12 cellular contexts compared by ENCODE assay signal in genomic region chr19:46613525-46613924, GRCh38. TPM values are rescaled to one million over a fixed set of nuclear protein-coding genes. Genes with fewer than 3 reads are reported as not detected.
A peak's percentile ranks its signal among the peaks of the same experiment; 100 is the strongest.
DNase-seq lines count a peak whose midpoint lies in the region; ATAC-seq and TF ChIP-seq lines count a peak whose summit lies in the region.
"Had no signal": no experiment of that assay in that cellular context is flagged by ENCODE, and none has a peak within 500 bp of the region (broad histone marks: within the 10 kb centered on the region; RNA-seq: fewer than 3 reads in every experiment).

No MANE protein-coding gene starts in this region.

- TF ChIP-seq POLR2A in spleen (IDR thresholded peaks at IDR 0.05): no peak

- 91 to 94% (median 92%) methylated on average over 21 to 22 of the region's 22 CpGs for WGBS in spleen, 5 donors

- ATAC-seq in left ventricle myocardium superior (no peak), GM18511 (IDR thresholded peaks at IDR 0.05; ENCODE audit: unreplicated experiment) (no peak)

- H3K4me3 ChIP-seq in spleen: no peak overlapping the region

- H3K4me1 ChIP-seq in spleen: peaks cover 30 to 95% (median 52%) of the 10 kb centered on the region in 6 donors

- no peak for DNase-seq in activated naive CD4-positive, alpha-beta T cell treated with anti-CD3 and anti-CD28 coated beads, Interleukin-2, amount 10 ng/mL, durations not matched to agents 7 days and 5 days
- DNase-seq in activated naive CD4-positive, alpha-beta T cell treated with Interleukin-2 at 50 U/mL for 16 hours: no peak
- peak; percentile 30 for DNase-seq in left ventricle myocardium superior
- DNase-seq in spleen: peak; percentile 59
- no peak for DNase-seq in NCI-H187 treated with DMSO at 0.1 percent for 48 hours (lab: John Stamatoyannopoulos, UW)
- no peak for DNase-seq in HFFc6

- TF ChIP-seq CTCF in VCaP (conservative IDR thresholded peaks at IDR 0.05) (no peak), spleen (IDR thresholded peaks at IDR 0.05 in 8 of 11, conservative IDR thresholded peaks at IDR 0.05 in 3 of 11) (no peak), HFFc6 (IDR thresholded peaks at IDR 0.05) (no peak)

- H3K36me3 ChIP-seq in spleen: peaks cover 0 to 25% (median 17%) of the 10 kb centered on the region in 6 donors

- H3K27me3 ChIP-seq in spleen (replicated peaks in 1 of 7): no peaks in the 10 kb centered on the region

- H3K9me3 Mint-ChIP-seq in activated naive CD4-positive, alpha-beta T cell treated with anti-CD3 and anti-CD28 coated beads, Interleukin-2, amount 10 ng/mL, durations not matched to agents 7 days and 5 days: no peaks in the 10 kb centered on the region
- no peaks in the 10 kb centered on the region for H3K9me3 Mint-ChIP-seq in HFFc6

- peak overlapping the region; percentile 42 for H3K27ac ChIP-seq in VCaP
- H3K27ac ChIP-seq in spleen: no peak overlapping the region

- peaks cover 75% of the 10 kb centered on the region for H3K4me1 Mint-ChIP-seq in activated naive CD4-positive, alpha-beta T cell treated with anti-CD3 and anti-CD28 coated beads, Interleukin-2, amount 10 ng/mL, durations not matched to agents 7 days and 5 days
- H3K4me1 Mint-ChIP-seq in HFFc6 (ENCODE audit: low read depth): peaks cover 40% of the 10 kb centered on the region

- H3K4me3 Mint-ChIP-seq in activated naive CD4-positive, alpha-beta T cell treated with anti-CD3 and anti-CD28 coated beads, Interleukin-2, amount 10 ng/mL, durations not matched to agents 7 days and 5 days: no peak overlapping the region
- H3K4me3 Mint-ChIP-seq in HFFc6: no peak overlapping the region

- CTCF ChIA-PET in activated naive CD4-positive, alpha-beta T cell treated with anti-CD3 and anti-CD28 coated beads, Interleukin-2, amount 10 ng/mL, durations not matched to agents 7 days and 5 days (lab: Charles Lee): interaction anchor here (0.6 to 8.9 kb wide), 15 partner anchors 8 to 140 kb away, joined by 3 to 147 read pairs (median 4); partner anchors contain the start of genes CALM3, DACT3 and PTGIR

- no peaks in the 10 kb centered on the region for H3K27me3 Mint-ChIP-seq in activated naive CD4-positive, alpha-beta T cell treated with anti-CD3 and anti-CD28 coated beads, Interleukin-2, amount 10 ng/mL, durations not matched to agents 7 days and 5 days
- peaks cover 3% of the 10 kb centered on the region for H3K27me3 Mint-ChIP-seq in HFFc6 (ENCODE audit: insufficient read depth)

- H3K9me3 ChIP-seq in spleen: no peaks in the 10 kb centered on the region

- H3K36me3 Mint-ChIP-seq in activated naive CD4-positive, alpha-beta T cell treated with anti-CD3 and anti-CD28 coated beads, Interleukin-2, amount 10 ng/mL, durations not matched to agents 7 days and 5 days: peaks cover 28% of the 10 kb centered on the region
- peaks cover 15% of the 10 kb centered on the region for H3K36me3 Mint-ChIP-seq in HFFc6 (ENCODE audit: low read depth)

- H3K27ac Mint-ChIP-seq in activated naive CD4-positive, alpha-beta T cell treated with anti-CD3 and anti-CD28 coated beads, Interleukin-2, amount 10 ng/mL, durations not matched to agents 7 days and 5 days: peak overlapping the region; percentile 80
- no peak overlapping the region for H3K27ac Mint-ChIP-seq in HFFc6

- intact Hi-C loops in left ventricle myocardium superior (cut with micrococcal nuclease) (no loop called here), spleen (cut with DNase I; ENCODE audit: low total_unique reads) (loop anchor here (5.0 kb wide), 1 partner anchor 49 kb away; the partner anchor contains the start of gene DACT3)

RNA-seq across cellular contexts. Expression of gene PTGIR, which starts 11.4 kb away (rescaled TPM):
- total RNA-seq in left ventricle myocardium superior (3.0 TPM), spleen (10 to 100 TPM in 3 of 7 donors, 1 to 10 TPM in 4; 5.4 to 18.6 (median 8.6) TPM)
- polyA plus RNA-seq in spleen: 1 to 10 TPM; 5.7 to 9.1 (median 5.9) TPM
- 10 to 100 TPM; 16.0 to 26.6 (median 17.9) TPM for total RNA-seq in HFFc6 (2021; fragmentation: NEBNext Ultra II Directional; extraction: Animal tissue kit (Norgen Biotek cat#: 25700))
- total RNA-seq: cerebellum had no signal

RNA-seq across cellular contexts. Expression of gene CALM3, which starts 12.4 kb away (rescaled TPM):
- total RNA-seq in left ventricle myocardium superior (323 TPM), spleen (100 to 1,000 TPM; 121 to 197 (median 143) TPM)
- 100 to 1,000 TPM in 2 of 3 donors, 10 to 100 TPM in 1; 78.1 to 167 (median 111) TPM for polyA plus RNA-seq in spleen
- 100 to 1,000 TPM; 445 to 561 (median 538) TPM for total RNA-seq in HFFc6 (2021; fragmentation: NEBNext Ultra II Directional; extraction: Animal tissue kit (Norgen Biotek cat#: 25700))

RNA-seq across cellular contexts. Expression of gene GNG8, which starts 22.5 kb away (rescaled TPM):
- total RNA-seq in left ventricle myocardium superior (not detected), spleen (not detected)
- polyA plus RNA-seq in spleen: not detected
- total RNA-seq in HFFc6 (2021; fragmentation: NEBNext Ultra II Directional; extraction: Animal tissue kit (Norgen Biotek cat#: 25700)): not detected
- total RNA-seq: cerebellum, glomerular endothelial cell, lower leg skin, osteocyte had no signal

RNA-seq across cellular contexts. Expression of gene DACT3, which starts 47.5 kb away (rescaled TPM):
- 14.1 TPM for total RNA-seq in left ventricle myocardium superior
- 10 to 100 TPM in 1 of 7 donors, 1 to 10 TPM in 6; 4.9 to 10.4 (median 6.1) TPM for total RNA-seq in spleen
- polyA plus RNA-seq in spleen: 1 to 10 TPM; 1.6 to 4.1 (median 3.2) TPM
- total RNA-seq in HFFc6 (2021; fragmentation: NEBNext Ultra II Directional; extraction: Animal tissue kit (Norgen Biotek cat#: 25700)): 10 to 100 TPM; 12.6 to 17.2 (median 15.5) TPM

Comparison
In these comparisons a context has a peak if more than half of its experiments do, and no peak if none do; other contexts are left out.
1. DNase-seq: peak in left ventricle myocardium superior (single experiment) and spleen (single experiment); none in activated naive CD4-positive, alpha-beta T cell treated with anti-CD3 and anti-CD28 coated beads, Interleukin-2, amount 10 ng/mL, durations not matched to agents 7 days and 5 days (single experiment), activated naive CD4-positive, alpha-beta T cell treated with Interleukin-2 at 50 U/mL for 16 hours (single experiment), NCI-H187 treated with DMSO at 0.1 percent for 48 hours (single experiment) and HFFc6 (single experiment).